In the genomic region with DNA sequence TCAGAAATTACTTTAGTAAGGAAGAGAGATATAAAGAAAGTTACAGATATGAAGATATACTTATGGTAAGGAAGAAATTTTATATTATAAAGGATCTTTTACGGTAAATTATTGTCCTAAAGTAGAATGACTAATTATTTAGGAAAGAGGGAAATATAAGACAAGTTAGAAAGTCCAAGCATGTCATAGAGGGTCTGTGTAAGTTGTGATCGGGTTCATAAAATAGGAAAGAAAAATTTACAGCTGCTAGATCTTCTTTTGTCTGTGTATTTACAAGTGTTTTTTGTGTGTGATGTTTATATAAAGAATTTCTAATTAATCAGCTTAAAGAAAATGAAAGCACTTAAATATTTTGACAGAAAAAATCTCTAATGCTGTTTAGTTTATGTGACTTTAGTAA, we compare ENCODE assay signal across 13 cellular contexts.
"Had no signal": no experiment of that assay in that cellular context is flagged by ENCODE, and none has a peak within 500 bp of the region (broad histone marks: within the 10 kb centered on the region; RNA-seq: fewer than 3 reads in every experiment).

No MANE protein-coding gene starts in this region.

- DNase-seq: activated CD4-positive, alpha-beta T cell treated with anti-CD3 and anti-CD28 coated beads, Interleukin-2, amount 50 U/mL, for 1 hour; activated CD8-positive, alpha-beta memory T cell treated with anti-CD3 and anti-CD28 coated beads for 24 hours; activated gamma-delta T cell treated with Interleukin-2 at 50 U/mL for 16 hours; amniotic stem cell; body of pancreas; caudate nucleus; stimulated activated CD4-positive, alpha-beta T cell treated with anti-CD3 and anti-CD28 coated beads, Interleukin-2, amount 100 ng/mL, for 48 hours; thyroid gland had no signal

- H3K27ac ChIP-seq: body of pancreas, hepatocyte, thyroid gland had no signal

- H3K4me1 ChIP-seq: body of pancreas, thyroid gland had no signal

- H3K36me3 ChIP-seq: thyroid gland had no signal

- H3K9me3 ChIP-seq: body of pancreas, thyroid gland had no signal

- H3K27ac Mint-ChIP-seq: activated naive CD8-positive, alpha-beta T cell; nephron; stimulated activated memory B cell treated with anti-CD40 and anti-IgM and Interleukin-4, amounts not matched to agents 10 μg/mL and 1 μg/mL and 100 μg/mL, for 72 hours had no signal

- ATAC-seq: body of pancreas; esophagus mucosa; stimulated activated memory B cell treated with anti-CD40 and anti-IgM and Interleukin-4, amounts not matched to agents 10 μg/mL and 1 μg/mL and 100 μg/mL, for 72 hours had no signal

- H3K9me3 Mint-ChIP-seq: stimulated activated memory B cell treated with anti-CD40 and anti-IgM and Interleukin-4, amounts not matched to agents 10 μg/mL and 1 μg/mL and 100 μg/mL, for 72 hours had no signal

- H3K4me3 Mint-ChIP-seq: activated naive CD8-positive, alpha-beta T cell; nephron; stimulated activated memory B cell treated with anti-CD40 and anti-IgM and Interleukin-4, amounts not matched to agents 10 μg/mL and 1 μg/mL and 100 μg/mL, for 72 hours had no signal

- H3K4me3 ChIP-seq: body of pancreas, hepatocyte, thyroid gland had no signal

- H3K4me1 Mint-ChIP-seq: nephron; stimulated activated memory B cell treated with anti-CD40 and anti-IgM and Interleukin-4, amounts not matched to agents 10 μg/mL and 1 μg/mL and 100 μg/mL, for 72 hours had no signal

- H3K27me3 ChIP-seq: body of pancreas, hepatocyte, thyroid gland had no signal

- H3K27me3 Mint-ChIP-seq: activated naive CD8-positive, alpha-beta T cell; stimulated activated memory B cell treated with anti-CD40 and anti-IgM and Interleukin-4, amounts not matched to agents 10 μg/mL and 1 μg/mL and 100 μg/mL, for 72 hours had no signal
